ENCODE assay signal across 8 cellular contexts in genomic region chr14:105797546-105797945, GRCh38.
"Had no signal": no experiment of that assay in that cellular context is flagged by ENCODE, and none has a peak within 500 bp of the region (broad histone marks: within the 10 kb centered on the region; RNA-seq: fewer than 3 reads in every experiment).

No MANE protein-coding gene starts in this region.

- H3K9me3 Mint-ChIP-seq: IgD-negative memory B cell had no signal

- DNase-seq: IMR-90, KBM-7, KG1 had no signal

- H3K27ac ChIP-seq: HL-60, KMS-11 had no signal

- ATAC-seq: HepG2 had no signal

- H3K4me3 Mint-ChIP-seq: IgD-negative memory B cell had no signal

- H3K27me3 Mint-ChIP-seq: IgD-negative memory B cell had no signal

- H3K9ac ChIP-seq: KMS-11 had no signal

- H3K36me3 Mint-ChIP-seq: IgD-negative memory B cell had no signal

- H3K4me2 ChIP-seq: KMS-11 had no signal

- H3K27ac Mint-ChIP-seq: IgD-negative memory B cell had no signal

- FAIRE-seq: HepG2, HTR-8/SVneo had no signal
